ENCODE assay signal across 22 cellular contexts in the genomic region with DNA sequence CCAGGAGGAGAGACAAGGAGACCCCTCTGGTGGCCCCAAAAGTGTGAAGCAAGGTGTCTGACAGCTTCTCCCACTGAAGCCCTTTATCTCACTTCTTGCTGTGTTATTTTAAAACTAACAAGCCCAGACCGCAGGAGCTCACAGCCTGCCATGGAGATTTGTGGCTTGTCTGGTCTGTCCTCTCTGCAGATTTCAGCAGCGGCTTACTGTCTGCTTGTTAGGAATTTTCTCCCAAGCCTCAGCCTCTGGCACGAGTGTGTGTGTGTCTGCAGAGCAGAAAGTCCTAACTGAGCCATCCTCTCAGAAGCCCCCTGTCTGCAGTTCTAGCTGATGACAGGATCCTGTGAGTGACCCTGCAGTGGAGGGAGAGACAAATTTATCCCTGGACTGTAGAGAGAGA.
"Had no signal": no experiment of that assay in that cellular context is flagged by ENCODE, and none has a peak within 500 bp of the region (broad histone marks: within the 10 kb centered on the region; RNA-seq: fewer than 3 reads in every experiment).

No MANE protein-coding gene starts in this region.

- H3K27ac Mint-ChIP-seq: activated naive CD4-positive, alpha-beta T cell treated with anti-CD3 and anti-CD28 coated beads, Interleukin-2, amount 50 U/mL, for 72 hours; activated T-cell treated with anti-CD3 and anti-CD28 coated beads, Interleukin-2, amount 50 U/mL, for 72 hours; mesothelial cell of epicardium; naive thymus-derived CD8-positive, alpha-beta T cell had no signal

- H3K4me3 Mint-ChIP-seq: activated T-cell treated with anti-CD3 and anti-CD28 coated beads, Interleukin-2, amount 50 U/mL, for 72 hours; mesothelial cell of epicardium; naive thymus-derived CD8-positive, alpha-beta T cell; neural crest cell had no signal

- H3K4me1 Mint-ChIP-seq: mesothelial cell of epicardium; naive thymus-derived CD8-positive, alpha-beta T cell had no signal

- H3K9me3 Mint-ChIP-seq: mesothelial cell of epicardium, neural crest cell had no signal

- DNase-seq: activated CD4-positive, alpha-beta T cell treated with anti-CD3 and anti-CD28 coated beads for 4 hours; activated CD4-positive, alpha-beta T cell treated with anti-CD3 and anti-CD28 coated beads, Interleukin-2, amount 50 U/mL, for 4 hours; activated CD4-positive, CD25-positive, alpha-beta regulatory T cell; activated naive CD4-positive, alpha-beta T cell; activated T-cell treated with anti-CD3 and anti-CD28 coated beads for 4 hours; activated T-cell treated with anti-CD3 and anti-CD28 coated beads, Interleukin-2, amount 50 U/mL, for 72 hours; dermis blood vessel endothelial cell; effector CD8-positive, alpha-beta T cell; hypothalamus; mammary epithelial cell; naive thymus-derived CD8-positive, alpha-beta T cell; occipital lobe; psoas muscle; sigmoid colon; stimulated activated CD4-positive, alpha-beta T cell treated with anti-CD3 and anti-CD28 coated beads, Interleukin-15, amount 100 ng/mL, for 24 hours; stimulated activated naive CD4-positive, alpha-beta T cell treated with Interleukin-2 at 50 U/mL for 16 hours had no signal

- H3K27ac ChIP-seq: breast epithelium, parathyroid adenoma, psoas muscle, sigmoid colon, tibial nerve had no signal

- H3K9me3 ChIP-seq: breast epithelium, psoas muscle, sigmoid colon, tibial nerve had no signal

- H3K4me1 ChIP-seq: breast epithelium, parathyroid adenoma, psoas muscle, sigmoid colon, tibial nerve had no signal

- H3K79me2 ChIP-seq: parathyroid adenoma had no signal

- H3K27me3 ChIP-seq: tibial nerve had no signal

- H3K36me3 Mint-ChIP-seq: activated naive CD4-positive, alpha-beta T cell treated with anti-CD3 and anti-CD28 coated beads, Interleukin-2, amount 50 U/mL, for 72 hours; mesothelial cell of epicardium had no signal

- H3K36me3 ChIP-seq: breast epithelium, sigmoid colon, tibial nerve had no signal

- H3K4me3 ChIP-seq: breast epithelium, psoas muscle, sigmoid colon, tibial nerve had no signal

- H3K9ac ChIP-seq: parathyroid adenoma had no signal

- H2AFZ ChIP-seq: parathyroid adenoma had no signal
